ENCODE assay signal across 27 cellular contexts in the genomic region with DNA sequence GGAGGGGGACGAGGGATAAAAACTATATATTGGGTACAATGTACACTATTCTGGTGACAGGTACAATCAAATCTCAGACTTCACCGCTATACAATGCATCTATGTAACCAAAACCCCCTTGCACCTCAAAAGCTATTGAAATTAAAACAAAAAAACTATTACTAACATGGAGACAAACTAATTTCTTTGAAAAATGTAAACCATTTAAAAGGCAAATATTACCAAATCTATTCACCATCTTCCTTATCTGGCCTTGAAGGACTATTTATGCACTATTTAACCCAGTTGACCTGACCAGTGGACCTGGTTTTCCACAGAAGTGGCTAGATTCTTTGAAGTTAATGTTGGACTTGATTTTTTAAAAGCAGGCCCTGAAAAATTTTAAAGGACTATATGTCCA.
"Had no signal": no experiment of that assay in that cellular context is flagged by ENCODE, and none has a peak within 500 bp of the region (broad histone marks: within the 10 kb centered on the region; RNA-seq: fewer than 3 reads in every experiment).

No MANE protein-coding gene starts in this region.

- H3K9me3 Mint-ChIP-seq: dendritic cell treated with granulocyte-macrophage colony-stimulating factor and Interleukin-4, amounts not matched to agents 40 ng/mL and 50 ng/mL, for 4 days; effector memory CD8-positive, alpha-beta T cell had no signal

- H3K27me3 ChIP-seq: colonic mucosa, esophagus muscularis mucosa, esophagus squamous epithelium, foreskin keratinocyte, gastrocnemius medialis, gastroesophageal sphincter had no signal

- H3K36me3 ChIP-seq: colonic mucosa, esophagus muscularis mucosa, esophagus squamous epithelium, gastrocnemius medialis, gastroesophageal sphincter, heart left ventricle, heart right ventricle had no signal

- H3K4me3 ChIP-seq: colonic mucosa, coronary artery, dorsolateral prefrontal cortex, esophagus muscularis mucosa, esophagus squamous epithelium, gastrocnemius medialis, gastroesophageal sphincter, heart left ventricle, heart right ventricle had no signal

- H3K27me3 Mint-ChIP-seq: dendritic cell treated with granulocyte-macrophage colony-stimulating factor and Interleukin-4, amounts not matched to agents 40 ng/mL and 50 ng/mL, for 4 days had no signal

- H3K27ac Mint-ChIP-seq: dendritic cell treated with granulocyte-macrophage colony-stimulating factor and Interleukin-4, amounts not matched to agents 40 ng/mL and 50 ng/mL, for 4 days; effector memory CD8-positive, alpha-beta T cell; endodermal cell had no signal

- ATAC-seq: effector memory CD8-positive, alpha-beta T cell; esophagus mucosa; foreskin keratinocyte; gastrocnemius medialis; gastroesophageal sphincter; heart left ventricle; heart right ventricle had no signal

- H3K4me1 Mint-ChIP-seq: endodermal cell had no signal

- FAIRE-seq: endometrium, endothelial cell of umbilical vein, frontal cortex had no signal

- H3K27ac ChIP-seq: colonic mucosa, coronary artery, dorsolateral prefrontal cortex, epithelial cell of prostate, esophagus muscularis mucosa, esophagus squamous epithelium, foreskin keratinocyte, gastrocnemius medialis, gastroesophageal sphincter, heart left ventricle, heart right ventricle had no signal

- H3K4me1 ChIP-seq: colonic mucosa, esophagus muscularis mucosa, esophagus squamous epithelium, foreskin keratinocyte, gastrocnemius medialis, gastroesophageal sphincter, heart left ventricle, heart right ventricle had no signal

- H3K4me3 Mint-ChIP-seq: dendritic cell treated with granulocyte-macrophage colony-stimulating factor and Interleukin-4, amounts not matched to agents 40 ng/mL and 50 ng/mL, for 4 days; effector memory CD8-positive, alpha-beta T cell; endodermal cell had no signal

- H3K9me3 ChIP-seq: colonic mucosa, esophagus muscularis mucosa, esophagus squamous epithelium, gastrocnemius medialis, gastroesophageal sphincter had no signal

- DNase-seq: colonic mucosa; cortex of kidney; dermis blood vessel endothelial cell; dorsolateral prefrontal cortex; effector CD4-positive, alpha-beta T cell; effector CD8-positive, alpha-beta T cell; effector memory CD8-positive, alpha-beta T cell; endodermal cell; erythroblast; esophagus squamous epithelium; foreskin fibroblast; foreskin keratinocyte; foreskin melanocyte; gastrocnemius medialis; glutamatergic neuron; head of caudate nucleus; heart left ventricle; heart right ventricle had no signal
